ENCODE assay signal across 2 cellular contexts in the genomic region with DNA sequence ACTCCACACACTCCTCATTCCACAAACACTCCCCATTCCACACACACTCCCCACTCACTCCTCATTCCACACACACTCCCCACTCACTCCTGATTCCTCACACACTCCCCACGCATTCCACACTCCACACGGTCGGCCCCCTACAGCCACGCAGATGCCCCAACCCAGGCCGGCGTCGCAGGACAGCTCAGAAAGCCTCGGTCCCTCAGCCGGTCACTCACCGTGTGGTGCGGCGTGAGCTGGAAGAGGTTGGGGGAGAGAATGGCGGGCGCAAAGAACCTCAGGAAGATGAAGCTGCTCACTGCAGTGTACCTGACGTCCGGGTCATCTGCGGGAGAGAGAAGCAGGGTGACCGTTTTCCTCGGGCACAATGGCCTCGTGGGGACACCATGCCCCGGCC.
TF ChIP-seq lines count a peak whose summit lies in the region.

No MANE protein-coding gene starts in this region.

TF ChIP-seq in IMR-90, 13 proteins besides CTCF, POLR2A, EP300 and RAD21:
- TF ChIP-seq FOS (IDR thresholded peaks at IDR 0.05; ENCODE audit: low read depth, low read length) (no peak), CHD1 (IDR thresholded peaks at IDR 0.05; ENCODE audit: low read depth, low read length) (no peak), MAZ (IDR thresholded peaks at IDR 0.05; ENCODE audit: borderline replicate concordance, low read depth, low read length) (no peak), MXI1 (IDR thresholded peaks at IDR 0.05; ENCODE audit: borderline replicate concordance, low read depth, low read length) (no peak), BHLHE40 (IDR thresholded peaks at IDR 0.05; ENCODE audit: low read depth, low read length) (no peak), CEBPB (IDR thresholded peaks at IDR 0.05; ENCODE audit: low read depth, low read length) (no peak), RCOR1 (IDR thresholded peaks at IDR 0.05; ENCODE audit: insufficient replicate concordance, low read length) (no peak), MAFK (IDR thresholded peaks at IDR 0.05; ENCODE audit: low read depth, low read length) (no peak), SMC3 (IDR thresholded peaks at IDR 0.05; ENCODE audit: low read depth, low read length) (no peak), NFE2L2 (IDR thresholded peaks at IDR 0.05; ENCODE audit: low read depth, low read length) (no peak)
- TF ChIP-seq, protein P1, sequence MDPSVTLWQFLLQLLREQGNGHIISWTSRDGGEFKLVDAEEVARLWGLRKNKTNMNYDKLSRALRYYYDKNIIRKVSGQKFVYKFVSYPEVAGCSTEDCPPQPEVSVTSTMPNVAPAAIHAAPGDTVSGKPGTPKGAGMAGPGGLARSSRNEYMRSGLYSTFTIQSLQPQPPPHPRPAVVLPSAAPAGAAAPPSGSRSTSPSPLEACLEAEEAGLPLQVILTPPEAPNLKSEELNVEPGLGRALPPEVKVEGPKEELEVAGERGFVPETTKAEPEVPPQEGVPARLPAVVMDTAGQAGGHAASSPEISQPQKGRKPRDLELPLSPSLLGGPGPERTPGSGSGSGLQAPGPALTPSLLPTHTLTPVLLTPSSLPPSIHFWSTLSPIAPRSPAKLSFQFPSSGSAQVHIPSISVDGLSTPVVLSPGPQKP (IDR thresholded peaks at IDR 0.05; ENCODE audit: borderline replicate concordance, low read depth, low read length), result no peak
- TF ChIP-seq, protein P2, sequence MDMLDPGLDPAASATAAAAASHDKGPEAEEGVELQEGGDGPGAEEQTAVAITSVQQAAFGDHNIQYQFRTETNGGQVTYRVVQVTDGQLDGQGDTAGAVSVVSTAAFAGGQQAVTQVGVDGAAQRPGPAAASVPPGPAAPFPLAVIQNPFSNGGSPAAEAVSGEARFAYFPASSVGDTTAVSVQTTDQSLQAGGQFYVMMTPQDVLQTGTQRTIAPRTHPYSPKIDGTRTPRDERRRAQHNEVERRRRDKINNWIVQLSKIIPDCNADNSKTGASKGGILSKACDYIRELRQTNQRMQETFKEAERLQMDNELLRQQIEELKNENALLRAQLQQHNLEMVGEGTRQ (IDR thresholded peaks at IDR 0.05; ENCODE audit: low read depth, low read length), result no peak

TF ChIP-seq in GM12878, 131 proteins besides CTCF, POLR2A, EP300 and RAD21:
- TF ChIP-seq, protein P3, sequence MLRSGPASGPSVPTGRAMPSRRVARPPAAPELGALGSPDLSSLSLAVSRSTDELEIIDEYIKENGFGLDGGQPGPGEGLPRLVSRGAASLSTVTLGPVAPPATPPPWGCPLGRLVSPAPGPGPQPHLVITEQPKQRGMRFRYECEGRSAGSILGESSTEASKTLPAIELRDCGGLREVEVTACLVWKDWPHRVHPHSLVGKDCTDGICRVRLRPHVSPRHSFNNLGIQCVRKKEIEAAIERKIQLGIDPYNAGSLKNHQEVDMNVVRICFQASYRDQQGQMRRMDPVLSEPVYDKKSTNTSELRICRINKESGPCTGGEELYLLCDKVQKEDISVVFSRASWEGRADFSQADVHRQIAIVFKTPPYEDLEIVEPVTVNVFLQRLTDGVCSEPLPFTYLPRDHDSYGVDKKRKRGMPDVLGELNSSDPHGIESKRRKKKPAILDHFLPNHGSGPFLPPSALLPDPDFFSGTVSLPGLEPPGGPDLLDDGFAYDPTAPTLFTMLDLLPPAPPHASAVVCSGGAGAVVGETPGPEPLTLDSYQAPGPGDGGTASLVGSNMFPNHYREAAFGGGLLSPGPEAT (IDR thresholded peaks at IDR 0.05; ENCODE audit: low read depth), result no peak
- TF ChIP-seq CREB1 (IDR thresholded peaks at IDR 0.05; ENCODE audit: low read depth) (no peak), SUPT20H (IDR thresholded peaks at IDR 0.05; ENCODE audit: borderline replicate concordance, control insufficient read depth, low read depth, low read length) (no peak), TCF12 (IDR thresholded peaks at IDR 0.05; ENCODE audit: low read depth, low read length) (no peak), SPI1 (IDR thresholded peaks at IDR 0.05; ENCODE audit: borderline replicate concordance, insufficient read depth, low read depth, low read length) (no peak), CHD1 (IDR thresholded peaks at IDR 0.05; ENCODE audit: low read depth, low read length) (no peak), FOS (IDR thresholded peaks at IDR 0.05; ENCODE audit: borderline replicate concordance, extremely low read depth, insufficient read length) (no peak), ZZZ3 (IDR thresholded peaks at IDR 0.05; ENCODE audit: control insufficient read depth, insufficient read length, low read depth) (no peak), SMAD1 (IDR thresholded peaks at IDR 0.05; ENCODE audit: low read depth, partially characterized antibody) (no peak), SMARCA5 (IDR thresholded peaks at IDR 0.05) (no peak), ZNF207 (IDR thresholded peaks at IDR 0.05; ENCODE audit: borderline replicate concordance) (no peak), CHD2 (IDR thresholded peaks at IDR 0.05; ENCODE audit: borderline replicate concordance, low read depth, low read length) (no peak), TBL1XR1 (IDR thresholded peaks at IDR 0.05; ENCODE audit: low read depth, low read length) (no peak)
- TF ChIP-seq, protein P4, sequence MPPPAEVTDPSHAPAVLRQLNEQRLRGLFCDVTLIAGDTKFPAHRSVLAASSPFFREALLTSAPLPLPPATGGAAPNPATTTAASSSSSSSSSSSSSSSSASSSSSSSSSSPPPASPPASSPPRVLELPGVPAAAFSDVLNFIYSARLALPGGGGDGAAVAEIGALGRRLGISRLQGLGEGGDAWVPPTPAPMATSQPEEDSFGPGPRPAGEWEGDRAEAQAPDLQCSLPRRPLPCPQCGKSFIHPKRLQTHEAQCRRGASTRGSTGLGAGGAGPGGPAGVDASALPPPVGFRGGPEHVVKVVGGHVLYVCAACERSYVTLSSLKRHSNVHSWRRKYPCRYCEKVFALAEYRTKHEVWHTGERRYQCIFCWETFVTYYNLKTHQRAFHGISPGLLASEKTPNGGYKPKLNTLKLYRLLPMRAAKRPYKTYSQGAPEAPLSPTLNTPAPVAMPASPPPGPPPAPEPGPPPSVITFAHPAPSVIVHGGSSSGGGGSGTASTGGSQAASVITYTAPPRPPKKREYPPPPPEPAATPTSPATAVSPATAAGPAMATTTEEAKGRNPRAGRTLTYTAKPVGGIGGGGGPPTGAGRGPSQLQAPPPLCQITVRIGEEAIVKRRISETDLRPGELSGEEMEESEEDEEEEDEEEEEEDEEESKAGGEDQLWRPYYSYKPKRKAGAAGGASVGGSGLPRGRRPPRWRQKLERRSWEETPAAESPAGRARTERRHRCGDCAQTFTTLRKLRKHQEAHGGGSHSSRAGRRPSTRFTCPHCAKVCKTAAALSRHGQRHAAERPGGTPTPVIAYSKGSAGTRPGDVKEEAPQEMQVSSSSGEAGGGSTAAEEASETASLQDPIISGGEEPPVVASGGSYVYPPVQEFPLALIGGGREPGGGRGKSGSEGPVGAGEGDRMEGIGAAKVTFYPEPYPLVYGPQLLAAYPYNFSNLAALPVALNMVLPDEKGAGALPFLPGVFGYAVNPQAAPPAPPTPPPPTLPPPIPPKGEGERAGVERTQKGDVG (CRISPR knock-in tag; IDR thresholded peaks at IDR 0.05), result no peak
- TF ChIP-seq, protein P5, sequence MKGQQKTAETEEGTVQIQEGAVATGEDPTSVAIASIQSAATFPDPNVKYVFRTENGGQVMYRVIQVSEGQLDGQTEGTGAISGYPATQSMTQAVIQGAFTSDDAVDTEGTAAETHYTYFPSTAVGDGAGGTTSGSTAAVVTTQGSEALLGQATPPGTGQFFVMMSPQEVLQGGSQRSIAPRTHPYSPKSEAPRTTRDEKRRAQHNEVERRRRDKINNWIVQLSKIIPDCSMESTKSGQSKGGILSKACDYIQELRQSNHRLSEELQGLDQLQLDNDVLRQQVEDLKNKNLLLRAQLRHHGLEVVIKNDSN (IDR thresholded peaks at IDR 0.05; ENCODE audit: borderline replicate concordance, extremely low read length, insufficient read depth, low read depth, low read length), result no peak
